Comparison of ENCODE assay signal across 11 cellular contexts in the genomic region with DNA sequence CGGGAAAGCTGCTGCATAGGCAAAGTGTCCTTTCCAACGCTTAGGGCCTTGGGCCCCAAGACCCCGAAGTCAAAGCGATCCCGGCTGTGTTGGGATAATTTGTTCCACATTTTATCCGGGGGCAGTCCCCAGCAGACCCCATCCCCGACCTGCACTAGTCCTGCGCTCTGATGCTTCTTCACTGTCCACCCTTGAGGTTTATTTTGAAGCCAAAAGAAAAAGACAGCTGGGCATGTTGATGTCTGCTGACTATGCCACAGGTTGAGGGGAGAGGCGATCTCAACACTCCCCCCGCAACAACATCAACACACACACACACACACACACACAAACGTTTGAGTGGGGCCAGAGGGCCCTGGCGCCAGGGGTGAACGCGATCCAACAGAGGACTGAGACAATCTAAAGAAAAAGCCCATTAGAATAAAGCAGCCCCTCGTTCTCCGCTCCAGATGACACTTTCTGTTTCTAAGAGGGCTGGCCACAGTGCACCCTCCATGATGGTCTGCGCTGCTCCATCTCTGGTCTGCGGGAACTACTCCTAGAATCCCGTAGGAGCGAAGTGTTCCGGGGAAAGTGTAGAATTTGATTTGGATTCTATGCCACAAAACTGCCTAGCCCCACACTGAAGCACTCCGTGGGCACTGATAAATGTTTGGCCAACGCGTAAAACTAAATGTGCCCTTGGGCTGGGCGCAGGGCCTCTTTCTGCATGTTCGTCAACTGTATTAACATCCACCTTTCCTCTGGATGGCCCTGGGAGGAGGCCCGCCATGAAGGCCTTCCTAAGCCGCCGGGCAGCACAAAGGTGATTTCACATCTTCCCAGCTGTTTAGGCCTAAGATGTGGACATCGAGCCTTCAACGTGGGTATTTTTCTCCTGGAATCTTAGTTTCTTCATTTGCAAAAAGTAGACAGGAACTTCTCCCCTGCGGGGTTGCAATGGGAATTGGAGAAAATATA. TPM values are rescaled to one million over a fixed set of nuclear protein-coding genes. Genes with fewer than 3 reads are reported as not detected.
A peak's percentile ranks its signal among the peaks of the same experiment; 100 is the strongest.
DNase-seq lines count a peak whose midpoint lies in the region; ATAC-seq and FAIRE-seq lines count a peak whose summit lies in the region.
"Had no signal": no experiment of that assay in that cellular context is flagged by ENCODE, and none has a peak within 500 bp of the region (broad histone marks: within the 10 kb centered on the region; RNA-seq: fewer than 3 reads in every experiment).

No MANE protein-coding gene starts in this region.

- no peaks in the 10 kb centered on the region for H3K36me3 ChIP-seq in iPS-20b (ENCODE audit: insufficient read depth, low read depth, low read length)
- H3K36me3 ChIP-seq in small intestine (ENCODE audit: control insufficient read depth in 2 of 2, insufficient read depth in 2 of 2, low read length in 2 of 2), result no peaks in the 10 kb centered on the region

- H3K4me1 ChIP-seq in iPS-20b (ENCODE audit: insufficient read depth, low read length), result 0 out of 2 replicates have a peak, but pooled peaks cover 4% of the 10 kb centered on the region
- peaks cover 0 to 8% of the 10 kb centered on the region in 2 donors for H3K4me1 ChIP-seq in small intestine (ENCODE audit: control insufficient read depth in 2 of 2, insufficient read depth in 1 of 2, low read depth in 1 of 2, low read length in 1 of 2)

- peaks cover 90% of the 10 kb centered on the region for H3K27me3 Mint-ChIP-seq in activated T-cell treated with anti-CD3 and anti-CD28 coated beads, Interleukin-2, amount 50 U/mL, for 72 hours (ENCODE audit: low read depth)
- peaks cover 73% of the 10 kb centered on the region for H3K27me3 Mint-ChIP-seq in activated T-helper 17 cell treated with anti-CD3 and anti-CD28 coated beads, Interleukin-2, amount 50 U/mL, for 72 hours
- H3K27me3 Mint-ChIP-seq in stimulated activated naive CD8-positive, alpha-beta T cell treated with anti-CD3 and anti-CD28 coated beads, Interleukin-15, amount 100 ng/mL, for 72 hours, result peaks cover 92% of the 10 kb centered on the region

- H3K27ac Mint-ChIP-seq in activated T-cell treated with anti-CD3 and anti-CD28 coated beads, Interleukin-2, amount 50 U/mL, for 72 hours, result no peak overlapping the region
- H3K27ac Mint-ChIP-seq in activated T-helper 17 cell treated with anti-CD3 and anti-CD28 coated beads, Interleukin-2, amount 50 U/mL, for 72 hours, result no peak overlapping the region
- H3K27ac Mint-ChIP-seq in stimulated activated naive CD8-positive, alpha-beta T cell treated with anti-CD3 and anti-CD28 coated beads, Interleukin-15, amount 100 ng/mL, for 72 hours, result no peak overlapping the region
- H3K27ac Mint-ChIP-seq: activated naive CD4-positive, alpha-beta T cell treated with anti-CD3 and anti-CD28 coated beads, Interleukin-2, amount 50 U/mL, for 72 hours had no signal

- peaks cover 3 to 9% of the 10 kb centered on the region in 2 donors for H3K36me3 Mint-ChIP-seq in activated T-cell treated with anti-CD3 and anti-CD28 coated beads, Interleukin-2, amount 50 U/mL, for 72 hours (ENCODE audit: insufficient read depth in 2 of 2)
- H3K36me3 Mint-ChIP-seq in activated T-helper 17 cell treated with anti-CD3 and anti-CD28 coated beads, Interleukin-2, amount 50 U/mL, for 72 hours (ENCODE audit: low read depth), result peaks cover 15% of the 10 kb centered on the region

- H3K27me3 ChIP-seq in iPS-20b (ENCODE audit: insufficient read depth, low read length), result peaks cover 98% of the 10 kb centered on the region
- peaks cover 21 to 72% of the 10 kb centered on the region in 2 donors for H3K27me3 ChIP-seq in small intestine (ENCODE audit: control insufficient read depth in 2 of 2, insufficient read depth in 2 of 2, low read length in 2 of 2)

- no peak overlapping the region for H3K27ac ChIP-seq in iPS-20b (ENCODE audit: low read length)
- no peak overlapping the region for H3K27ac ChIP-seq in small intestine (ENCODE audit: low read depth in 1 of 2, low read length in 1 of 2)

- no peak for ATAC-seq in activated T-cell treated with anti-CD3 and anti-CD28 coated beads, Interleukin-2, amount 50 U/mL, for 72 hours (replicated peaks in 1 of 2)
- no peak for ATAC-seq in activated T-helper 17 cell treated with anti-CD3 and anti-CD28 coated beads, Interleukin-2, amount 50 U/mL, for 72 hours (replicated peaks)
- ATAC-seq in stimulated activated naive CD8-positive, alpha-beta T cell treated with anti-CD3 and anti-CD28 coated beads, Interleukin-15, amount 100 ng/mL, for 72 hours, result no peak
- ATAC-seq: activated naive CD4-positive, alpha-beta T cell treated with anti-CD3 and anti-CD28 coated beads, Interleukin-2, amount 50 U/mL, for 72 hours had no signal

- peaks cover 13% of the 10 kb centered on the region; the same call in 1 of the 2 replicates for H3K9me3 ChIP-seq in iPS-20b (ENCODE audit: insufficient read depth, low read depth, low read length)
- H3K9me3 ChIP-seq in small intestine (ENCODE audit: control insufficient read depth, low read depth), result no peaks in the 10 kb centered on the region

- no peak overlapping the region for H3K9ac ChIP-seq in iPS-20b (ENCODE audit: low read depth, low read length)

- H3K4me3 ChIP-seq in iPS-20b (ENCODE audit: low read length), result peak overlapping the region; percentile 52; the same call in 1 of the 2 replicates
- no peak overlapping the region for H3K4me3 ChIP-seq in small intestine (ENCODE audit: low read depth in 1 of 2, low read length in 2 of 2)

- H3K9me3 Mint-ChIP-seq in activated T-cell treated with anti-CD3 and anti-CD28 coated beads, Interleukin-2, amount 50 U/mL, for 72 hours, result no peaks in the 10 kb centered on the region
- peaks cover 4% of the 10 kb centered on the region for H3K9me3 Mint-ChIP-seq in activated T-helper 17 cell treated with anti-CD3 and anti-CD28 coated beads, Interleukin-2, amount 50 U/mL, for 72 hours
- H3K9me3 Mint-ChIP-seq in stimulated activated naive CD8-positive, alpha-beta T cell treated with anti-CD3 and anti-CD28 coated beads, Interleukin-15, amount 100 ng/mL, for 72 hours, result no peaks in the 10 kb centered on the region

- peak overlapping the region; percentile 84 to 92 for H3K4me3 Mint-ChIP-seq in activated T-cell treated with anti-CD3 and anti-CD28 coated beads, Interleukin-2, amount 50 U/mL, for 72 hours
- H3K4me3 Mint-ChIP-seq in activated T-helper 17 cell treated with anti-CD3 and anti-CD28 coated beads, Interleukin-2, amount 50 U/mL, for 72 hours, result peak overlapping the region; percentile 70
- H3K4me3 Mint-ChIP-seq in stimulated activated naive CD8-positive, alpha-beta T cell treated with anti-CD3 and anti-CD28 coated beads, Interleukin-15, amount 100 ng/mL, for 72 hours, result peak overlapping the region; percentile 81 to 84

- FAIRE-seq in small intestine (lab: Jason Lieb, UNC), result no peak
- FAIRE-seq: GM12891 had no signal

- no peak for DNase-seq in activated T-cell treated with anti-CD3 and anti-CD28 coated beads, Interleukin-2, amount 50 U/mL, for 72 hours
- no peak for DNase-seq in activated T-cell treated with anti-CD3 and anti-CD28 coated beads for 4 hours
- DNase-seq in stimulated activated naive CD8-positive, alpha-beta T cell treated with anti-CD3 and anti-CD28 coated beads, Interleukin-15, amount 100 ng/mL, for 72 hours, result no peak
- DNase-seq in MV-4-11 (lab: John Stamatoyannopoulos, UW), result no peak
- no peak for DNase-seq in activated CD4-positive, alpha-beta T cell treated with anti-CD3 and anti-CD28 coated beads, Interleukin-2, amount 50 U/mL, for 48 hours
- no peak for DNase-seq in small intestine
- DNase-seq: NCI-H345 had no signal

- WGBS in small intestine, 3 donors, result 17 to 21% (median 19%) methylated on average over 32 of the region's 32 CpGs

- peaks cover 50% of the 10 kb centered on the region for H3K4me1 Mint-ChIP-seq in activated T-cell treated with anti-CD3 and anti-CD28 coated beads, Interleukin-2, amount 50 U/mL, for 72 hours (ENCODE audit: low read depth)
- peaks cover 9% of the 10 kb centered on the region for H3K4me1 Mint-ChIP-seq in activated T-helper 17 cell treated with anti-CD3 and anti-CD28 coated beads, Interleukin-2, amount 50 U/mL, for 72 hours
- peaks cover 63% of the 10 kb centered on the region for H3K4me1 Mint-ChIP-seq in stimulated activated naive CD8-positive, alpha-beta T cell treated with anti-CD3 and anti-CD28 coated beads, Interleukin-15, amount 100 ng/mL, for 72 hours

RNA-seq across cellular contexts. Expression of gene MSX1, which starts 2.4 kb away (rescaled TPM):
- total RNA-seq in activated T-cell treated with anti-CD3 and anti-CD28 coated beads, Interleukin-2, amount 50 U/mL, for 72 hours, result not detected
- total RNA-seq in activated T-helper 17 cell treated with anti-CD3 and anti-CD28 coated beads, Interleukin-2, amount 50 U/mL, for 72 hours, result not detected
- under 1 TPM in 1 of 3 donors, not detected in 2; 0.67 TPM for polyA plus RNA-seq in small intestine
- total RNA-seq: activated naive CD4-positive, alpha-beta T cell treated with anti-CD3 and anti-CD28 coated beads, Interleukin-2, amount 50 U/mL, for 72 hours had no signal
